Comparison of ENCODE assay signal across 11 cellular contexts in the genomic region with DNA sequence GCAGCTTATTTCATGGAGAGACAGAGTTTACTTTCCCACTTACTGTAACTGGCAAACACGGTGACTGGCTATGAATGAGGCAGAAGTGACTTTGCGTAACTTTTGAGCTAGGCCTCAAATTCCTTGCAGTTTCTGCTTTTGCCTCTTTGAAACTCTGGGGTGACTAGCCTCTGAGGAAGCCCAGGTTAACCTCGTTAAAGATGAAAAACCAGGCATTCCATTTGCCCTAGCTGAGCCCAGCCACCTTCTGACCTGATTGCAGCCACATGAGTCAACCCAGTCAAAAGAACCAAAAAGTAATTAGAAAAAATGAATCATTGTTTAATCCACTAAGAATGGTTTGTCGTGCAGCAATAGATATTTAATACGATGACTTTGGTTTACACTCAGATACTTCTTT. TPM values are rescaled to one million over a fixed set of nuclear protein-coding genes. Genes with fewer than 3 reads are reported as not detected.
DNase-seq lines count a peak whose midpoint lies in the region; ATAC-seq and TF ChIP-seq lines count a peak whose summit lies in the region.
"Had no signal": no experiment of that assay in that cellular context is flagged by ENCODE, and none has a peak within 500 bp of the region (broad histone marks: within the 10 kb centered on the region; RNA-seq: fewer than 3 reads in every experiment).

No MANE protein-coding gene starts in this region.

- no peak overlapping the region for H4K5ac ChIP-seq in mesendoderm (ENCODE audit: low read length)

- H3K18ac ChIP-seq in mesendoderm (ENCODE audit: low read length), result no peak overlapping the region

- ATAC-seq in GM21717 (IDR thresholded peaks at IDR 0.05; ENCODE audit: unreplicated experiment), result no peak

- H3K27ac ChIP-seq in mesendoderm (ENCODE audit: low read depth, low read length) (no peak overlapping the region), brain microvascular endothelial cell (no peak overlapping the region)

- no peak overlapping the region for H3K4me2 ChIP-seq in mesendoderm (ENCODE audit: low read length)

- H3K79me1 ChIP-seq in mesendoderm (ENCODE audit: low read length), result no peaks in the 10 kb centered on the region

- WGBS in mesendoderm (ENCODE audit: extremely low coverage, insufficient coverage, low lambda C conversion rate), result no CpG with 5 or more reads among the region's 5 CpGs

- in situ Hi-C loops in astrocyte of the spinal cord (cut with HindIII; ENCODE audit: low sequenced_read_pairs) (no loop called here), brain microvascular endothelial cell (cut with HindIII; ENCODE audit: low pct_ligation_motif_present, low sequenced_read_pairs) (no loop called here)

- TF ChIP-seq CTCF in astrocyte of the spinal cord (IDR thresholded peaks at IDR 0.05; ENCODE audit: low read depth, low read length) (no peak), brain microvascular endothelial cell (IDR thresholded peaks at IDR 0.05; ENCODE audit: low read depth, low read length, missing control alignments) (no peak)

- no peak overlapping the region for H3K23ac ChIP-seq in mesendoderm (ENCODE audit: low read length)

- no peak overlapping the region for H3K56ac ChIP-seq in mesendoderm (ENCODE audit: low read length)

- no peak overlapping the region for H3K9ac ChIP-seq in mesendoderm (ENCODE audit: low read length)

- no peak overlapping the region for H2BK120ac ChIP-seq in mesendoderm (ENCODE audit: low read depth, low read length)

- DNase-seq in EL, result peak; percentile 89
- peak; percentile 45 for DNase-seq in LoVo (ENCODE audit: low spot score)
- DNase-seq in astrocyte of the spinal cord (ENCODE audit: low read depth, low spot score), result peak; percentile 85
- peak; percentile 72 for DNase-seq in mesendoderm
- DNase-seq in brain microvascular endothelial cell, result no peak
- DNase-seq in NCI-H2227 (lab: John Stamatoyannopoulos, UW; ENCODE audit: unreplicated experiment), result no peak
- DNase-seq in NCI-H146 treated with DMSO at 0.1 percent for 48 hours (lab: John Stamatoyannopoulos, UW; ENCODE audit: unreplicated experiment), result no peak
- DNase-seq: activated CD4-positive, CD25-positive, alpha-beta regulatory T cell treated with anti-CD3 and anti-CD28 coated beads, Interleukin-2, amount 50 U/mL, for 72 hours; central memory CD4-positive, alpha-beta T cell; Right ventricle myocardium superior had no signal

- no peak overlapping the region for H3K4ac ChIP-seq in mesendoderm (ENCODE audit: low read depth, low read length)

- H3K79me2 ChIP-seq in mesendoderm (ENCODE audit: control insufficient read depth, insufficient read depth, low read length), result no peaks in the 10 kb centered on the region

- H3K36me3 ChIP-seq in mesendoderm (ENCODE audit: control insufficient read depth, insufficient read depth, low read length) (no peaks in the 10 kb centered on the region), brain microvascular endothelial cell (replicated peaks) (no peaks in the 10 kb centered on the region)

- no peak overlapping the region for H2AK5ac ChIP-seq in mesendoderm (ENCODE audit: low read length)

- H2BK15ac ChIP-seq in mesendoderm (replicated peaks; ENCODE audit: low read depth), result no peak overlapping the region

- H3K4me3 ChIP-seq in astrocyte of the spinal cord (ENCODE audit: low read depth, low read length) (no peak overlapping the region), mesendoderm (ENCODE audit: low read length) (no peak overlapping the region), brain microvascular endothelial cell (ENCODE audit: low read depth, low read length) (no peak overlapping the region)

- no peak overlapping the region for H2BK5ac ChIP-seq in mesendoderm (ENCODE audit: low read length)

- H4K8ac ChIP-seq in mesendoderm (ENCODE audit: low read depth, low read length), result no peak overlapping the region

- H3K27me3 ChIP-seq in mesendoderm (ENCODE audit: insufficient read depth, low read length, poor library complexity) (no peaks in the 10 kb centered on the region), brain microvascular endothelial cell (replicated peaks) (no peaks in the 10 kb centered on the region)

- no peaks in the 10 kb centered on the region for H3K4me1 ChIP-seq in mesendoderm (ENCODE audit: control insufficient read depth, low read depth, low read length)

RNA-seq across cellular contexts. Expression of a gene that starts 20.4 kb away (rescaled TPM):
- 26.7 TPM for polyA plus RNA-seq in mesendoderm (2013, experiment 1 of 2)
- polyA plus RNA-seq in mesendoderm (2013, experiment 2 of 2), result 25.9 TPM

Comparison
In these comparisons a context has a peak if more than half of its experiments do, and no peak if none do; other contexts are left out.
1. DNase-seq: peak in EL (single experiment), LoVo (single experiment), astrocyte of the spinal cord (single experiment) and mesendoderm (single experiment); none in brain microvascular endothelial cell (single experiment), NCI-H2227 (single experiment) and NCI-H146 treated with DMSO at 0.1 percent for 48 hours (single experiment).